ENCODE assay signal across 25 cellular contexts in the genomic region with DNA sequence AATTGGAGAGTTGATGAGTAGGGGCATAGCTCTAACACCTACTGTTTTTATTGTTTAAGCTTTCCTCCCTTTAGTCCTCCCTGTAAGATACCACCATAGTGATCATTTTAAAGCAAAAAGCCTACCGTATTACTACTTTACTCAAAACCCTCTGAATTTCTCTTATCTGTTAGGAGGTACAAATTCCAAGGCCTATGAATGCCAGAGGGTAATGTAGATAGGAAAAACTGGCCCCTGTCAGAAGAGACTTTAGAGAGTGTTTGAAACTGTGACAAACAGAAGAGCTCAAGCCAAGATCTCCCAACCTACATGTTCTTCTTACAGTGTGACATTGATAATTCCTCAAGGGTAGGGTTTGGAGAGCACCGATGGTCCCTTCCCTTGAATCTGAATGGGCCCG. TPM values are rescaled to one million over a fixed set of nuclear protein-coding genes. Genes with fewer than 3 reads are reported as not detected.
A peak's percentile ranks its signal among the peaks of the same experiment; 100 is the strongest.
DNase-seq lines count a peak whose midpoint lies in the region; ATAC-seq, FAIRE-seq and TF ChIP-seq lines count a peak whose summit lies in the region.
"Had no signal": no experiment of that assay in that cellular context is flagged by ENCODE, and none has a peak within 500 bp of the region (broad histone marks: within the 10 kb centered on the region; RNA-seq: fewer than 3 reads in every experiment).

No MANE protein-coding gene starts in this region.

- in situ Hi-C loops in HepG2 (cut with HindIII; ENCODE audit: extremely low pct_ligation_motif_present, low pct_unique_long_range_greater_than_20kb) = no loop called here

- H2AFZ ChIP-seq in hepatocyte = no peak overlapping the region
- no peak overlapping the region for H2AFZ ChIP-seq in HepG2 (ENCODE audit: low read length)

- no peak overlapping the region for H3K9ac ChIP-seq in HepG2 (ENCODE audit: insufficient read depth, low read depth, low read length)
- H3K9ac ChIP-seq: BLaER1 had no signal

- WGBS in hepatocyte (ENCODE audit: low lambda C conversion rate, missing lambda C conversion rate) = 82% methylated on average over 3 of the region's 3 CpGs
- 19% methylated on average over 3 of the region's 3 CpGs for WGBS in HepG2 (ENCODE audit: low lambda C conversion rate)
- WGBS in heart left ventricle, 4 donors = 90 to 96% (median 94%) methylated on average over 3 of the region's 3 CpGs

- H3K79me2 ChIP-seq in hepatocyte (no peaks in the 10 kb centered on the region), HepG2 (ENCODE audit: insufficient read depth, low read length) (no peaks in the 10 kb centered on the region)

- TF ChIP-seq POLR2A in HepG2 (IDR thresholded peaks at IDR 0.05; ENCODE audit: insufficient read depth in 1 of 2, low read depth in 2 of 2, low read length in 2 of 2) (no peak), heart left ventricle (IDR thresholded peaks at IDR 0.05) (no peak)

- BruUV-seq in HepG2 (replicated peaks; lab: Mats Ljungman, UMichigan) = no TSS peak

- H3K9me3 ChIP-seq in hepatocyte (ENCODE audit: low read depth) (no peaks in the 10 kb centered on the region), HepG2 (ENCODE audit: low read length) (no peaks in the 10 kb centered on the region), heart left ventricle (no peaks in the 10 kb centered on the region)
- H3K9me3 ChIP-seq: BE2C, BLaER1 had no signal

- DNase-seq in hepatocyte (ENCODE audit: low spot score) = no peak
- DNase-seq in HepG2 (ENCODE audit: low spot score) = no peak
- no peak for DNase-seq in heart left ventricle
- DNase-seq: 8988T; ACHN; BE2C; C1 segment of cervical spinal cord; CD4-positive, alpha-beta memory T cell; CD4-positive, CD25-positive, alpha-beta regulatory T cell; CD8-positive, alpha-beta memory T cell; COR-L47; DMS 273 treated with DMSO at 0.1 percent for 48 hours; DMS153; DMS53; DMS79; DND-41; EL; GDM1 had no signal

- TF ChIP-seq EP300 in HepG2 (IDR thresholded peaks at IDR 0.05; ENCODE audit: low read depth in 2 of 2, low read length in 2 of 2) = no peak
- no peak for TF ChIP-seq EP300 in HepG2 (CRISPR knock-in tag; IDR thresholded peaks at IDR 0.05; ENCODE audit: borderline replicate concordance)

- H4K20me1 ChIP-seq in hepatocyte (ENCODE audit: insufficient read depth, poor library complexity, severe bottlenecking) (no peaks in the 10 kb centered on the region), HepG2 (ENCODE audit: insufficient read depth, low read length) (no peaks in the 10 kb centered on the region)
- H4K20me1 ChIP-seq: BLaER1 had no signal

- CTCF ChIA-PET in HepG2 (lab: Yijun Ruan, JAX; ENCODE audit: low intra/inter-chr PET ratio, low total read pairs) = no interaction called here

- peak overlapping the region; percentile 30 for H3K27ac ChIP-seq in hepatocyte
- no peak overlapping the region for H3K27ac ChIP-seq in HepG2 (ENCODE audit: extremely low read length, insufficient read depth, low read length)
- no peak overlapping the region for H3K27ac ChIP-seq in heart left ventricle
- H3K27ac ChIP-seq: BLaER1 had no signal

- H3K4me3 ChIP-seq in hepatocyte = no peak overlapping the region
- H3K4me3 ChIP-seq in HepG2 (replicated peaks in 1 of 3; ENCODE audit: insufficient read depth in 1 of 3, low read depth in 2 of 3, low read length in 3 of 3) = no peak overlapping the region
- H3K4me3 ChIP-seq in heart left ventricle = no peak overlapping the region
- H3K4me3 ChIP-seq: BLaER1, GM12878 had no signal

- H3K27me3 ChIP-seq in hepatocyte = no peaks in the 10 kb centered on the region
- no peaks in the 10 kb centered on the region for H3K27me3 ChIP-seq in HepG2 (ENCODE audit: control insufficient read depth in 1 of 2, insufficient read depth in 2 of 2, low read length in 2 of 2)
- H3K27me3 ChIP-seq in heart left ventricle = no peaks in the 10 kb centered on the region
- H3K27me3 ChIP-seq: BLaER1 had no signal

- H3K4me1 ChIP-seq in hepatocyte (ENCODE audit: insufficient read depth) (peaks cover 8% of the 10 kb centered on the region), HepG2 (ENCODE audit: insufficient read depth, low read length) (peaks cover 28% of the 10 kb centered on the region), heart left ventricle (peaks cover 0 to 14% (median 8%) of the 10 kb centered on the region in 12 donors)
- H3K4me1 ChIP-seq: BE2C had no signal

- POLR2A ChIA-PET in HepG2 (lab: Yijun Ruan, JAX) = interaction anchor here (0.5 to 1.1 kb wide), 2 partner anchors 11 to 12 kb away, joined by 3 read pairs; no protein-coding TSS in a partner anchor

- TF ChIP-seq CTCF in hepatocyte (IDR thresholded peaks at IDR 0.05; ENCODE audit: poor library complexity) (no peak), HepG2 (CRISPR knock-in tag; IDR thresholded peaks at IDR 0.05) (no peak), heart left ventricle (IDR thresholded peaks at IDR 0.05) (no peak)

- H3K9me2 ChIP-seq in hepatocyte (replicated peaks; ENCODE audit: insufficient read depth) = no peaks in the 10 kb centered on the region

- intact Hi-C loops in HepG2 (cut with micrococcal nuclease; ENCODE audit: unreplicated experiment) = loop anchor here (5.0 kb wide), 1 partner anchor 45 kb away; no protein-coding TSS in a partner anchor
- intact Hi-C loops in heart left ventricle (cut with DNase I) = no loop called here

- H3K36me3 ChIP-seq in hepatocyte (replicated peaks; ENCODE audit: insufficient read depth, low read depth) (no peaks in the 10 kb centered on the region), HepG2 (replicated peaks in 1 of 2; ENCODE audit: control insufficient read depth in 1 of 2, insufficient read depth in 2 of 2, low read length in 2 of 2) (no peaks in the 10 kb centered on the region), heart left ventricle (no peaks in the 10 kb centered on the region)
- H3K36me3 ChIP-seq: BE2C, BLaER1 had no signal

- no peak for FAIRE-seq in HepG2 (lab: Jason Lieb, UNC)
- FAIRE-seq: A204.1, GM12878, GM12892, GM18507 had no signal

- H3K4me2 ChIP-seq in hepatocyte (no peak overlapping the region), HepG2 (ENCODE audit: low read depth, low read length) (peak overlapping the region; percentile 23; the same call in 1 of the 2 replicates)
- H3K4me2 ChIP-seq: BLaER1 had no signal

- peak; percentile 81 for ATAC-seq in HepG2
- no peak for ATAC-seq in GM21447 (IDR thresholded peaks at IDR 0.05; ENCODE audit: unreplicated experiment)
- ATAC-seq in GM21367 (IDR thresholded peaks at IDR 0.05; ENCODE audit: unreplicated experiment) = no peak
- ATAC-seq in heart left ventricle = no peak
- ATAC-seq: GM12878 had no signal

- TF ChIP-seq RAD21 in HepG2 (CRISPR knock-in tag; IDR thresholded peaks at IDR 0.05) = no peak

TF ChIP-seq in HepG2, 621 proteins besides CTCF, POLR2A, EP300 and RAD21 (continues in another document):
- no peak for TF ChIP-seq ZNF547 (CRISPR knock-in tag; IDR thresholded peaks at IDR 0.05)
- TF ChIP-seq REPIN1 (CRISPR knock-in tag; IDR thresholded peaks at IDR 0.05; ENCODE audit: borderline replicate concordance, low read depth) = no peak
- TF ChIP-seq HNF4A (CRISPR knock-in tag; IDR thresholded peaks at IDR 0.05) = peak; percentile 63
- TF ChIP-seq SIN3A (IDR thresholded peaks at IDR 0.05; ENCODE audit: borderline replicate concordance, low read depth, low read length) = no peak
- no peak for TF ChIP-seq FOXM1 (CRISPR knock-in tag; IDR thresholded peaks at IDR 0.05)
- TF ChIP-seq GZF1 (CRISPR knock-in tag; IDR thresholded peaks at IDR 0.05) = peak; percentile 69; the same call in 1 of the 2 replicates
- no peak for TF ChIP-seq FOXC1 (CRISPR knock-in tag; IDR thresholded peaks at IDR 0.05; ENCODE audit: borderline replicate concordance)
- TF ChIP-seq FOXJ3 (CRISPR knock-in tag; IDR thresholded peaks at IDR 0.05; ENCODE audit: borderline replicate concordance) = no peak
- no peak for TF ChIP-seq DNMT1 (CRISPR knock-in tag; IDR thresholded peaks at IDR 0.05)
- no peak for TF ChIP-seq ZNF546 (CRISPR knock-in tag; conservative IDR thresholded peaks at IDR 0.05)

RNA-seq across cellular contexts. Expression of gene SLC44A1, which starts 7.2 kb away (rescaled TPM):
- 62.9 and 64.9 TPM in 2 replicates for total RNA-seq in hepatocyte
- polyA plus RNA-seq in hepatocyte = 26.4 and 31.3 TPM in 2 replicates
- 30.4 and 40.8 TPM in 2 replicates for total RNA-seq in HepG2 (2016; rRNA removed; fragmentation: Illumina TruSeq; extraction: Trizol)
- 12.0 and 12.2 TPM in 2 replicates for total RNA-seq in HepG2 (2016; cell fraction: cytosol; rRNA removed; fragmentation: Illumina TruSeq; extraction: Trizol; ENCODE audit: low read depth)
- 31.5 and 39.4 TPM in 2 replicates for total RNA-seq in HepG2 (2016; cell fraction: insoluble cytoplasmic fraction; rRNA removed; fragmentation: Illumina TruSeq; extraction: Trizol)
- total RNA-seq in HepG2 (2016; cell fraction: membrane; rRNA removed; fragmentation: Illumina TruSeq; extraction: Trizol) = 34.7 and 38.3 TPM in 2 replicates
- 31.6 and 40.2 TPM in 2 replicates for total RNA-seq in HepG2 (2016; cell fraction: nucleus; rRNA removed; fragmentation: Illumina TruSeq; extraction: Trizol)
- 21.1 and 21.4 TPM in 2 replicates for polyA plus RNA-seq in HepG2 (2011; rRNA removed)
- 15.7 and 26.2 TPM in 2 replicates for polyA plus RNA-seq in HepG2 (2011; cell fraction: cytosol; rRNA removed)
- polyA plus RNA-seq in HepG2 (2011; cell fraction: nucleus; rRNA removed) = 7.9 and 11.1 TPM in 2 replicates
- 38.1 and 40.7 TPM in 2 replicates for polyA plus RNA-seq in HepG2 (2012)
- 5.0 and 7.1 TPM in 2 replicates for polyA plus RNA-seq in HepG2 (2016; cell fraction: cytosol; fragmentation: Illumina TruSeq; extraction: Trizol; ENCODE audit: low read depth)
- polyA plus RNA-seq in HepG2 (2016; cell fraction: insoluble cytoplasmic fraction; fragmentation: Illumina TruSeq; extraction: Trizol; ENCODE audit: low read depth) = 20.0 and 22.2 TPM in 2 replicates
- 13.9 and 16.2 TPM in 2 replicates for polyA plus RNA-seq in HepG2 (2016; cell fraction: membrane; fragmentation: Illumina TruSeq; extraction: Trizol; ENCODE audit: low read depth)
- polyA plus RNA-seq in HepG2 (2016; cell fraction: nucleus; fragmentation: Illumina TruSeq; extraction: Trizol; ENCODE audit: insufficient read depth, low read depth) = 26.5 and 26.7 TPM in 2 replicates
- polyA minus RNA-seq in HepG2 (2011; rRNA and poly(A)+ RNA removed; ENCODE audit: low replicate concordance) = 69.1 and 73.0 TPM in 2 replicates
- 23.7 and 37.4 TPM in 2 replicates for polyA minus RNA-seq in HepG2 (2011; cell fraction: cytosol; rRNA and poly(A)+ RNA removed)
- 30.1 and 37.0 TPM in 2 replicates for polyA minus RNA-seq in HepG2 (2011; cell fraction: nucleus; rRNA and poly(A)+ RNA removed)
- total RNA-seq in heart left ventricle = 10 to 100 TPM; 14.6 to 29.4 (median 21.3) TPM
- 10 to 100 TPM in 1 of 2 donors, 1 to 10 TPM in 1; 5.1 to 21.5 TPM for polyA plus RNA-seq in heart left ventricle
